In genomic region chr16:80924372-80924978, GRCh38 we compare ENCODE assay signal across 8 cellular contexts.
A peak's percentile ranks its signal among the peaks of the same experiment; 100 is the strongest.
DNase-seq lines count a peak whose midpoint lies in the region; ATAC-seq and TF ChIP-seq lines count a peak whose summit lies in the region.

No MANE protein-coding gene starts in this region.

- no peak overlapping the region for H3K4me2 ChIP-seq in fibroblast of lung (ENCODE audit: extremely low read depth, insufficient read depth, low read length)

- no peak overlapping the region for H3K4me3 ChIP-seq in fibroblast of lung (replicated peaks in 1 of 4; ENCODE audit: control extremely low read depth in 1 of 4, insufficient read depth in 1 of 4, low read depth in 3 of 4, low read length in 4 of 4)

- no peaks in the 10 kb centered on the region for H3K4me1 ChIP-seq in fibroblast of lung (ENCODE audit: control insufficient read depth, extremely low read depth, insufficient read depth, low read length)

- peak; percentile 64 to 67 for TF ChIP-seq CTCF in fibroblast of lung (conservative IDR thresholded peaks at IDR 0.05 in 1 of 2, IDR thresholded peaks at IDR 0.05 in 1 of 2; ENCODE audit: low read depth in 1 of 2, low read length in 2 of 2)

- peak; percentile 11 to 38 for DNase-seq in activated CD4-positive, alpha-beta T cell treated with anti-CD3 and anti-CD28 coated beads for 24 hours (ENCODE audit: low read depth in 2 of 2)
- no peak for DNase-seq in activated CD4-positive, alpha-beta T cell treated with anti-CD3 and anti-CD28 coated beads for 1 hour
- peak; percentile 69 to 71 for DNase-seq in activated CD4-positive, alpha-beta T cell treated with anti-CD3 and anti-CD28 coated beads, Interleukin-2, amount 50 U/mL, for 48 hours
- DNase-seq in fibroblast of lung (ENCODE audit: low read depth in 2 of 2) (peak; percentile 34 to 39), posterior cingulate gyrus (peak in 6 of 10 donors; percentile 20 to 90 (median 41)), posterior vena cava (ENCODE audit: low spot score) (no peak)

- H3K36me3 ChIP-seq in fibroblast of lung (ENCODE audit: control insufficient read depth, insufficient read depth, low read length) = no peaks in the 10 kb centered on the region

- no peaks in the 10 kb centered on the region for H3K9me3 ChIP-seq in fibroblast of lung (ENCODE audit: control insufficient read depth, insufficient read depth, low read depth, low read length)

- no peaks in the 10 kb centered on the region for H4K20me1 ChIP-seq in fibroblast of lung (ENCODE audit: control insufficient read depth, extremely low read depth, insufficient read depth, low read length)

- H3K27me3 ChIP-seq in fibroblast of lung (ENCODE audit: control insufficient read depth, insufficient read depth, low read length) = no peaks in the 10 kb centered on the region

- H3K9ac ChIP-seq in fibroblast of lung (ENCODE audit: insufficient read depth, low read length) = no peak overlapping the region

- no peak overlapping the region for H2AFZ ChIP-seq in fibroblast of lung (ENCODE audit: low read length)

- TF ChIP-seq RAD21 in Ishikawa (IDR thresholded peaks at IDR 0.05; ENCODE audit: low read depth) = peak; percentile 80

- no peak for TF ChIP-seq EP300 in Ishikawa (IDR thresholded peaks at IDR 0.05; ENCODE audit: borderline replicate concordance)

- ATAC-seq in HG03025 (IDR thresholded peaks at IDR 0.05; ENCODE audit: low FRiP score, unreplicated experiment) = no peak

- H3K79me2 ChIP-seq in fibroblast of lung (ENCODE audit: control insufficient read depth, insufficient read depth, low read length) = no peaks in the 10 kb centered on the region

- H3K27ac ChIP-seq in fibroblast of lung (ENCODE audit: insufficient read depth, low read length) = no peak overlapping the region

- intact Hi-C loops in posterior cingulate gyrus (cut with DNase I) (loop anchor here (1.0 kb wide), 1 partner anchor 24 kb away; no protein-coding TSS in a partner anchor), posterior vena cava (cut with DNase I) (loop anchor here in 1 of 2 donors (5.0 kb wide), 1 partner anchor 1892 kb away; no protein-coding TSS in a partner anchor)

TF ChIP-seq in Ishikawa, 13 proteins besides CTCF, POLR2A, EP300 and RAD21:
- TF ChIP-seq TEAD4 (IDR thresholded peaks at IDR 0.05) (no peak), EGR1 (IDR thresholded peaks at IDR 0.05) (no peak), NFIC (IDR thresholded peaks at IDR 0.05) (no peak), CEBPB (IDR thresholded peaks at IDR 0.05) (no peak), ZBTB7A (IDR thresholded peaks at IDR 0.05; ENCODE audit: low read depth) (no peak), TCF12 (IDR thresholded peaks at IDR 0.05; ENCODE audit: low read depth) (no peak), TAF1 (IDR thresholded peaks at IDR 0.05; ENCODE audit: low read depth) (no peak), USF1 (IDR thresholded peaks at IDR 0.05) (no peak), FOXM1 (IDR thresholded peaks at IDR 0.05; ENCODE audit: borderline replicate concordance, low read depth) (no peak), CREB1 (IDR thresholded peaks at IDR 0.05; ENCODE audit: low read depth) (no peak), YY1 (IDR thresholded peaks at IDR 0.05; ENCODE audit: low read depth) (no peak), REST (IDR thresholded peaks at IDR 0.05; ENCODE audit: low read depth) (no peak), MAX (IDR thresholded peaks at IDR 0.05) (no peak)

Comparison
In these comparisons a context has a peak if more than half of its experiments do, and no peak if none do; other contexts are left out.
1. DNase-seq: peak in activated CD4-positive, alpha-beta T cell treated with anti-CD3 and anti-CD28 coated beads for 24 hours (2 of 2), activated CD4-positive, alpha-beta T cell treated with anti-CD3 and anti-CD28 coated beads, Interleukin-2, amount 50 U/mL, for 48 hours (2 of 2), fibroblast of lung (2 of 2) and posterior cingulate gyrus (6 of 10); none in activated CD4-positive, alpha-beta T cell treated with anti-CD3 and anti-CD28 coated beads for 1 hour (single experiment) and posterior vena cava (single experiment).